Comparison of ENCODE assay signal across 16 cellular contexts in the genomic region with DNA sequence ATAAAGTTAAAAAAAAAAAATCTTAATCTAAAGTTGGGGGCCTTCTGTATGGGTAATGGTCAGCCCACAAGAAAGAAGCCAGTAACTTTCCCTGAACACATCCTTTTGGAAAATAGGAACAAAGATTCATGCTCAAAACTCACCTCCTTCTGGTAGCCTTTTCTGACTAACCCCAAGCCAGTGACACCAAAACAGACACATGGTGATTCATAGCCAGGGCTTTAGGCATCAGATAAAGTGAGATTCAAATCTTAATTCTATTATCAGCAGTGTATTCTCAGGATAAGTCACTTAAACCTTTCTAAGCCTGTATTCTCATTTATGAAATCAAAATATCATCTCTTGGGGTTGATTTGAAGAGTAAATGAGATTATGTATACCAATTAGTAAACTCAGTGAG.
DNase-seq lines count a peak whose midpoint lies in the region; FAIRE-seq and TF ChIP-seq lines count a peak whose summit lies in the region.
"Had no signal": no experiment of that assay in that cellular context is flagged by ENCODE, and none has a peak within 500 bp of the region (broad histone marks: within the 10 kb centered on the region; RNA-seq: fewer than 3 reads in every experiment).

No MANE protein-coding gene starts in this region.

- FAIRE-seq in GM19239 (lab: Jason Lieb, UNC) = no peak

- peaks cover 95% of the 10 kb centered on the region for H3K36me3 Mint-ChIP-seq in activated T-cell treated with anti-CD3 and anti-CD28 coated beads, Interleukin-2, amount 50 U/mL, for 24 hours (ENCODE audit: low read depth)

- peaks cover 38% of the 10 kb centered on the region for H3K4me1 Mint-ChIP-seq in activated T-cell treated with anti-CD3 and anti-CD28 coated beads, Interleukin-2, amount 50 U/mL, for 24 hours (ENCODE audit: low read depth)

- H3K27me3 Mint-ChIP-seq in activated T-cell treated with anti-CD3 and anti-CD28 coated beads, Interleukin-2, amount 50 U/mL, for 24 hours = no peaks in the 10 kb centered on the region

- no peaks in the 10 kb centered on the region for H3K9me3 Mint-ChIP-seq in activated T-cell treated with anti-CD3 and anti-CD28 coated beads, Interleukin-2, amount 50 U/mL, for 24 hours
- H3K9me3 Mint-ChIP-seq: CD14-positive monocyte had no signal

- no peak overlapping the region for H3K4me3 Mint-ChIP-seq in activated T-cell treated with anti-CD3 and anti-CD28 coated beads, Interleukin-2, amount 50 U/mL, for 24 hours
- H3K4me3 Mint-ChIP-seq: CD14-positive monocyte had no signal

- peak overlapping the region; percentile 63 for H3K27ac Mint-ChIP-seq in activated T-cell treated with anti-CD3 and anti-CD28 coated beads, Interleukin-2, amount 50 U/mL, for 24 hours

- no peak for TF ChIP-seq CTCF in NB4 (IDR thresholded peaks at IDR 0.05; ENCODE audit: low read depth, low read length)

- peak overlapping the region; percentile 3 for H3K4me3 ChIP-seq in NB4 (ENCODE audit: low read depth, low read length)
- H3K4me3 ChIP-seq: HAP-1, Peyer's patch had no signal

- no peak for DNase-seq in activated T-cell treated with anti-CD3 and anti-CD28 coated beads, Interleukin-2, amount 50 U/mL, for 24 hours
- DNase-seq in activated T-cell treated with anti-CD3 and anti-CD28 coated beads for 4 hours = no peak
- peak; percentile 51 for DNase-seq in ELR (ENCODE audit: low read depth)
- DNase-seq in NB4 (ENCODE audit: low read depth) = no peak
- DNase-seq in epithelial cell of prostate (ENCODE audit: low read depth, low spot score) = no peak
- no peak for DNase-seq in NCI-H187 (lab: John Stamatoyannopoulos, UW)
- DNase-seq in stimulated activated CD4-positive, alpha-beta T cell treated with anti-CD3 and anti-CD28 coated beads, Interleukin-12 subunit alpha, Interleukin-12 subunit beta, amount 100 ng/mL, for 4 hours = no peak
- DNase-seq in GM19239 (ENCODE audit: insufficient read length, low spot score) = no peak
- DNase-seq: DMS153, NCI-H1048, NCI-H146, NCI-H2081 treated with DMSO at 0.1 percent for 48 hours, NCI-H510A, Peyer's patch had no signal

- peak overlapping the region; percentile 14 for H3K27ac ChIP-seq in epithelial cell of prostate
- H3K27ac ChIP-seq: Peyer's patch had no signal

- TF ChIP-seq POLR2A in NB4 (IDR thresholded peaks at IDR 0.05; ENCODE audit: extremely low read depth, insufficient read length) = no peak
